26 cellular contexts compared by ENCODE assay signal in the genomic region with DNA sequence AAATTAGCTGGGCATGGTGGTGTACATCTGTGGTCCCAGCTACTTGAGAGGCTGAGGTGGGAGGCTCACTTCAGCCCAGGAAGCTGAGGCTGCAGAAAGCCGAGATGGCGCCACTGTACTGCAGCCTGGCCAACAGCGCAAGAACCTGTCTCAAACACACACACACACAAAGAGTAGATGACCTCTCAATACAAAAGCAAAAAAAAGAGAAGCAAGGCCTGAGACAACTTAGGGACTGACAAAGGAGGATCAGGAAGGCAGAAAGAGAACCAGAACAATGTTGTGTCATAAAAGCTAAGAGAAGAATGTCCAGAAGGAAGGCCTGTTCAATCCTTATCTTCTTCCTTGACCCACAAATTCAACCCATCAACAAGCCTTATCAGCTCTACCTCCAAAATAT. TPM values are rescaled to one million over a fixed set of nuclear protein-coding genes. Genes with fewer than 3 reads are reported as not detected.
DNase-seq lines count a peak whose midpoint lies in the region; ATAC-seq and TF ChIP-seq lines count a peak whose summit lies in the region.
"Had no signal": no experiment of that assay in that cellular context is flagged by ENCODE, and none has a peak within 500 bp of the region (broad histone marks: within the 10 kb centered on the region; RNA-seq: fewer than 3 reads in every experiment).

No MANE protein-coding gene starts in this region.

- intact Hi-C loops in activated CD4-positive, alpha-beta T cell treated with anti-CD3 and anti-CD28 coated beads for 36 hours (cut with DNase I, micrococcal nuclease): no loop called here
- intact Hi-C loops in dendritic cell treated with granulocyte-macrophage colony-stimulating factor and Interleukin-4, amounts not matched to agents 40 ng/mL and 50 ng/mL, for 4 days (cut with micrococcal nuclease): no loop called here

- no peak overlapping the region for H3K4me3 ChIP-seq in trophoblast cell (ENCODE audit: low read depth, low read length)
- H3K4me3 ChIP-seq: dorsolateral prefrontal cortex, heart left ventricle, SJSA1 had no signal

- WGBS in H9 (ENCODE audit: extremely low coverage, insufficient read length, low lambda C conversion rate): no CpG with 5 or more reads among the region's 3 CpGs
- WGBS in trophoblast cell (ENCODE audit: extremely low coverage, insufficient coverage, insufficient read length): no CpG with 5 or more reads among the region's 3 CpGs

- no peak overlapping the region for H4K91ac ChIP-seq in H9 (ENCODE audit: insufficient read length, low read depth, low read length)
- H4K91ac ChIP-seq in trophoblast cell (ENCODE audit: low read depth, low read length): no peak overlapping the region

- H3K23ac ChIP-seq in H9 (ENCODE audit: insufficient read length, low read depth, low read length) (no peak overlapping the region), trophoblast cell (ENCODE audit: low read length) (no peak overlapping the region)

- H3K4me1 Mint-ChIP-seq in activated CD4-positive, alpha-beta T cell treated with anti-CD3 and anti-CD28 coated beads for 36 hours: peaks cover 76% of the 10 kb centered on the region
- H3K4me1 Mint-ChIP-seq in activated CD4-positive, alpha-beta T cell treated with anti-CD3 and anti-CD28 coated beads, Interleukin-2, amount 10 ng/mL, durations not matched to agents 7 days and 5 days: peaks cover 52% of the 10 kb centered on the region
- peaks cover 15 to 18% of the 10 kb centered on the region in 2 experiments for H3K4me1 Mint-ChIP-seq in H9
- H3K4me1 Mint-ChIP-seq in dendritic cell treated with granulocyte-macrophage colony-stimulating factor and Interleukin-4, amounts not matched to agents 40 ng/mL and 50 ng/mL, for 4 days (ENCODE audit: low read depth): peaks cover 89% of the 10 kb centered on the region

- H2BK5ac ChIP-seq in H9 (ENCODE audit: insufficient read length, low read length) (no peak overlapping the region), trophoblast cell (ENCODE audit: low read depth, low read length, poor library complexity) (no peak overlapping the region)

- no peak overlapping the region for H3K14ac ChIP-seq in H9 (ENCODE audit: insufficient read depth, low read length)
- no peak overlapping the region for H3K14ac ChIP-seq in trophoblast cell (ENCODE audit: low read length)

- no peak overlapping the region for H3K9ac ChIP-seq in H9 (ENCODE audit: extremely low read depth, insufficient read length, low read length)
- H3K9ac ChIP-seq in trophoblast cell (ENCODE audit: low read length): no peak overlapping the region

- ATAC-seq in activated CD4-positive, alpha-beta T cell treated with anti-CD3 and anti-CD28 coated beads for 36 hours: no peak
- ATAC-seq: heart left ventricle had no signal

- H2AK5ac ChIP-seq in H9 (ENCODE audit: insufficient read length, low read length) (no peak overlapping the region), trophoblast cell (ENCODE audit: low read length) (no peak overlapping the region)

- H3K27ac ChIP-seq in H9 (ENCODE audit: insufficient read length, low read depth, low read length) (no peak overlapping the region), trophoblast cell (ENCODE audit: low read depth, low read length) (no peak overlapping the region)
- H3K27ac ChIP-seq: epithelial cell of prostate, heart left ventricle, SJSA1, VCaP had no signal

- H3K18ac ChIP-seq in H9 (ENCODE audit: insufficient read length, low read depth, low read length) (no peak overlapping the region), trophoblast cell (ENCODE audit: low read length) (no peak overlapping the region)

- no peak overlapping the region for H2BK15ac ChIP-seq in H9 (ENCODE audit: low read depth, low read length)

- H3K4me2 ChIP-seq in H9 (ENCODE audit: insufficient read depth, insufficient read length, low read length) (no peak overlapping the region), trophoblast cell (ENCODE audit: low read length) (no peak overlapping the region)

- peaks cover 3% of the 10 kb centered on the region; the same call in 1 of the 2 replicates for H3K4me1 ChIP-seq in H9 (ENCODE audit: insufficient read depth, low read length)
- peaks cover 1 to 4% of the 10 kb centered on the region in 2 experiments for H3K4me1 ChIP-seq in trophoblast cell (ENCODE audit: control insufficient read depth in 1 of 2, insufficient read depth in 2 of 2, low read length in 2 of 2)
- H3K4me1 ChIP-seq: SJSA1 had no signal

- H2AFZ ChIP-seq in H9 (ENCODE audit: low read length): no peak overlapping the region
- no peak overlapping the region for H2AFZ ChIP-seq in trophoblast cell (ENCODE audit: insufficient read depth, low read length, poor library complexity)

- H2BK12ac ChIP-seq in H9 (ENCODE audit: insufficient read length, low read depth, low read length): no peak overlapping the region
- H2BK12ac ChIP-seq in trophoblast cell (ENCODE audit: low read length): no peak overlapping the region

- H3K27me3 ChIP-seq in H9 (ENCODE audit: insufficient read depth, low read length) (no peaks in the 10 kb centered on the region), trophoblast cell (ENCODE audit: insufficient read depth, low read length) (no peaks in the 10 kb centered on the region)
- H3K27me3 ChIP-seq: dorsolateral prefrontal cortex, heart left ventricle, SJSA1 had no signal

- peaks cover 25% of the 10 kb centered on the region for H3K79me1 ChIP-seq in H9 (ENCODE audit: insufficient read depth, low read depth, low read length, poor library complexity, severe bottlenecking)
- H3K79me1 ChIP-seq in trophoblast cell (ENCODE audit: low read length): no peaks in the 10 kb centered on the region

- no peak overlapping the region for H4K12ac ChIP-seq in trophoblast cell (ENCODE audit: low read depth, low read length)

- POLR2A ChIA-PET in activated CD4-positive, alpha-beta T cell treated with anti-CD3 and anti-CD28 coated beads for 36 hours (lab: Charles Lee): no interaction called here
- POLR2A ChIA-PET in activated CD4-positive, alpha-beta T cell treated with anti-CD3 and anti-CD28 coated beads, Interleukin-2, amount 10 ng/mL, durations not matched to agents 7 days and 5 days (lab: Charles Lee): no interaction called here

- no peaks in the 10 kb centered on the region for H3K23me2 ChIP-seq in H9 (ENCODE audit: insufficient read length, low read depth, low read length, poor library complexity, severe bottlenecking)

- H4K8ac ChIP-seq in H9 (replicated peaks; ENCODE audit: insufficient read length, low read depth, low read length) (no peak overlapping the region), trophoblast cell (ENCODE audit: low read depth, low read length) (no peak overlapping the region)

- H3K79me2 ChIP-seq in H9 (ENCODE audit: insufficient read depth, low read length) (peaks cover 17% of the 10 kb centered on the region; the same call in 1 of the 2 replicates), trophoblast cell (ENCODE audit: control insufficient read depth, insufficient read depth, low read length, poor library complexity) (peaks cover 3% of the 10 kb centered on the region)

- H3K27ac Mint-ChIP-seq in activated CD4-positive, alpha-beta T cell treated with anti-CD3 and anti-CD28 coated beads for 36 hours: peak overlapping the region; percentile 1
- no peak overlapping the region for H3K27ac Mint-ChIP-seq in activated CD4-positive, alpha-beta T cell treated with anti-CD3 and anti-CD28 coated beads, Interleukin-2, amount 10 ng/mL, durations not matched to agents 7 days and 5 days
- H3K27ac Mint-ChIP-seq in H9: peak overlapping the region in 2 of 3 experiments; percentile 6 to 63; a peak in 3 of 7 replicates
- peak overlapping the region; percentile 66 for H3K27ac Mint-ChIP-seq in dendritic cell treated with granulocyte-macrophage colony-stimulating factor and Interleukin-4, amounts not matched to agents 40 ng/mL and 50 ng/mL, for 4 days
- H3K27ac Mint-ChIP-seq: HFFc6; progenitor cell of endocrine pancreas; T-helper 1 cell treated with Interleukin-12 subunit alpha and Interleukin-12 subunit beta and Interleukin-4 antibody, amounts not matched to agents 30 μg/mL and 1 μg/mL, for 36 hours had no signal

- H3K9me3 ChIP-seq in H9 (ENCODE audit: control insufficient read depth, low read depth, low read length) (no peaks in the 10 kb centered on the region), trophoblast cell (ENCODE audit: insufficient read depth, low read depth, low read length) (no peaks in the 10 kb centered on the region)
- H3K9me3 ChIP-seq: heart left ventricle, SJSA1 had no signal

- CTCF ChIA-PET in activated CD4-positive, alpha-beta T cell treated with anti-CD3 and anti-CD28 coated beads for 36 hours (lab: Charles Lee): interaction anchor here (0.6 to 1.8 kb wide), 3 partner anchors 11 to 643 kb away, joined by 3 to 5 read pairs (median 4); no protein-coding TSS in a partner anchor
- CTCF ChIA-PET in activated CD4-positive, alpha-beta T cell treated with anti-CD3 and anti-CD28 coated beads, Interleukin-2, amount 10 ng/mL, durations not matched to agents 7 days and 5 days (lab: Charles Lee): interaction anchor here (0.6 to 1.5 kb wide), 5 partner anchors 35 to 127 kb away, joined by 3 to 7 read pairs (median 3); no protein-coding TSS in a partner anchor

- H3K4ac ChIP-seq in H9 (ENCODE audit: low read depth, low read length) (no peak overlapping the region), trophoblast cell (ENCODE audit: low read depth, low read length) (peak overlapping the region; percentile 4)

- TF ChIP-seq CTCF in H9 (conservative IDR thresholded peaks at IDR 0.05): no peak

- no peak overlapping the region for H3T11ph ChIP-seq in H9 (ENCODE audit: low read length)

- peaks cover 23% of the 10 kb centered on the region for H3K36me3 Mint-ChIP-seq in activated CD4-positive, alpha-beta T cell treated with anti-CD3 and anti-CD28 coated beads for 36 hours (ENCODE audit: low read depth)
- H3K36me3 Mint-ChIP-seq in activated CD4-positive, alpha-beta T cell treated with anti-CD3 and anti-CD28 coated beads, Interleukin-2, amount 10 ng/mL, durations not matched to agents 7 days and 5 days (ENCODE audit: low read depth): peaks cover 38% of the 10 kb centered on the region
- H3K36me3 Mint-ChIP-seq in H9 (ENCODE audit: insufficient read depth in 1 of 3, low read depth in 3 of 3): peaks cover 0 to 1% (median under 1%) of the 10 kb centered on the region in 3 experiments; a peak in 3 of 7 replicates
- H3K36me3 Mint-ChIP-seq in dendritic cell treated with granulocyte-macrophage colony-stimulating factor and Interleukin-4, amounts not matched to agents 40 ng/mL and 50 ng/mL, for 4 days (ENCODE audit: low read depth): peaks cover 66% of the 10 kb centered on the region

- H3K9me3 Mint-ChIP-seq in activated CD4-positive, alpha-beta T cell treated with anti-CD3 and anti-CD28 coated beads for 36 hours (ENCODE audit: low read depth): no peaks in the 10 kb centered on the region
- no peaks in the 10 kb centered on the region for H3K9me3 Mint-ChIP-seq in activated CD4-positive, alpha-beta T cell treated with anti-CD3 and anti-CD28 coated beads, Interleukin-2, amount 10 ng/mL, durations not matched to agents 7 days and 5 days
- no peaks in the 10 kb centered on the region for H3K9me3 Mint-ChIP-seq in H9
- no peaks in the 10 kb centered on the region for H3K9me3 Mint-ChIP-seq in dendritic cell treated with granulocyte-macrophage colony-stimulating factor and Interleukin-4, amounts not matched to agents 40 ng/mL and 50 ng/mL, for 4 days
- H3K9me3 Mint-ChIP-seq: HFFc6; neural crest cell; T-helper 1 cell treated with Interleukin-12 subunit alpha and Interleukin-12 subunit beta and Interleukin-4 antibody, amounts not matched to agents 30 μg/mL and 1 μg/mL, for 36 hours had no signal

- no peak for DNase-seq in activated CD4-positive, alpha-beta T cell treated with anti-CD3 and anti-CD28 coated beads for 36 hours
- DNase-seq in activated CD4-positive, alpha-beta T cell treated with anti-CD3 and anti-CD28 coated beads, Interleukin-2, amount 10 ng/mL, durations not matched to agents 7 days and 5 days: no peak
- no peak for DNase-seq in H9
- no peak for DNase-seq in trophoblast cell
- no peak for DNase-seq in T1000 (lab: John Stamatoyannopoulos, UW)
- no peak for DNase-seq in NK-92 treated with Interleukin-12 subunit alpha and Interleukin-12 subunit beta, amount 100 ng/mL, for 24 hours (lab: John Stamatoyannopoulos, UW)
- DNase-seq in stimulated activated CD8-positive, alpha-beta memory T cell treated with anti-CD3 and anti-CD28 coated beads, Interleukin-4, amount 100 ng/mL, for 48 hours: no peak
- DNase-seq: 8988T; activated CD4-positive, alpha-beta T cell treated with anti-CD3 and anti-CD28 coated beads, Interleukin-2, amount 50 U/mL, for 4 hours; activated naive CD4-positive, alpha-beta T cell treated with anti-CD3 and anti-CD28 coated beads, Interleukin-2, amount 50 U/mL, for 16 hours; Calu3; central memory CD4-positive, alpha-beta T cell; heart left ventricle; HFFc6; Karpas-422; NCI-H1092 treated with DMSO at 0.1 percent for 48 hours; NCI-H1930; substantia nigra had no signal

- H3K56ac ChIP-seq in H9 (ENCODE audit: insufficient read length, low read depth, low read length): no peak overlapping the region

- no peaks in the 10 kb centered on the region for H3K27me3 Mint-ChIP-seq in activated CD4-positive, alpha-beta T cell treated with anti-CD3 and anti-CD28 coated beads for 36 hours
- H3K27me3 Mint-ChIP-seq in activated CD4-positive, alpha-beta T cell treated with anti-CD3 and anti-CD28 coated beads, Interleukin-2, amount 10 ng/mL, durations not matched to agents 7 days and 5 days: no peaks in the 10 kb centered on the region
- no peaks in the 10 kb centered on the region for H3K27me3 Mint-ChIP-seq in H9 (ENCODE audit: low read depth)
- no peaks in the 10 kb centered on the region for H3K27me3 Mint-ChIP-seq in dendritic cell treated with granulocyte-macrophage colony-stimulating factor and Interleukin-4, amounts not matched to agents 40 ng/mL and 50 ng/mL, for 4 days
- H3K27me3 Mint-ChIP-seq: progenitor cell of endocrine pancreas had no signal

- no peak overlapping the region for H4K5ac ChIP-seq in H9 (ENCODE audit: insufficient read length, low read depth, low read length)

- no peak overlapping the region for H2BK20ac ChIP-seq in H9 (ENCODE audit: low read depth, low read length, poor library complexity, severe bottlenecking)

- no peak overlapping the region for H3K4me3 Mint-ChIP-seq in activated CD4-positive, alpha-beta T cell treated with anti-CD3 and anti-CD28 coated beads for 36 hours
- no peak overlapping the region for H3K4me3 Mint-ChIP-seq in activated CD4-positive, alpha-beta T cell treated with anti-CD3 and anti-CD28 coated beads, Interleukin-2, amount 10 ng/mL, durations not matched to agents 7 days and 5 days
- no peak overlapping the region for H3K4me3 Mint-ChIP-seq in H9
- no peak overlapping the region for H3K4me3 Mint-ChIP-seq in dendritic cell treated with granulocyte-macrophage colony-stimulating factor and Interleukin-4, amounts not matched to agents 40 ng/mL and 50 ng/mL, for 4 days
- H3K4me3 Mint-ChIP-seq: HFFc6; neural crest cell; T-helper 1 cell treated with Interleukin-12 subunit alpha and Interleukin-12 subunit beta and Interleukin-4 antibody, amounts not matched to agents 30 μg/mL and 1 μg/mL, for 36 hours had no signal

- H3K36me3 ChIP-seq in trophoblast cell (ENCODE audit: control insufficient read depth in 1 of 2, insufficient read depth in 2 of 2, low read length in 2 of 2): peaks cover 0 to 4% of the 10 kb centered on the region in 2 experiments

- no peaks in the 10 kb centered on the region for H4K20me1 ChIP-seq in H9 (ENCODE audit: control insufficient read depth, insufficient read depth, insufficient read length)

- H2BK120ac ChIP-seq in H9 (ENCODE audit: low read depth, low read length, poor library complexity, severe bottlenecking) (no peak overlapping the region), trophoblast cell (ENCODE audit: insufficient read depth, low read length, poor library complexity) (no peak overlapping the region)

RNA-seq across cellular contexts. Expression of gene WASF2, which starts 18.5 kb away (rescaled TPM):
- 100 to 1,000 TPM; 104 to 132 TPM for total RNA-seq in activated CD4-positive, alpha-beta T cell treated with anti-CD3 and anti-CD28 coated beads for 36 hours
- 100 to 1,000 TPM; 137 to 143 TPM for total RNA-seq in activated CD4-positive, alpha-beta T cell treated with anti-CD3 and anti-CD28 coated beads, Interleukin-2, amount 10 ng/mL, durations not matched to agents 7 days and 5 days
- 65.9 and 69.2 TPM in 2 replicates for total RNA-seq in H9 (2021)
- 54.5 and 57.3 TPM in 2 replicates for polyA plus RNA-seq in trophoblast cell (2013)
